Comparison of ENCODE assay signal across 1 cellular context in genomic region chr19:48169585-48169973, GRCh38.
TF ChIP-seq lines count a peak whose summit lies in the region.

No MANE protein-coding gene starts in this region.

TF ChIP-seq in HepG2, 621 proteins besides CTCF, POLR2A, EP300 and RAD21 (continued from another document):
- TF ChIP-seq ZNF281 (CRISPR knock-in tag; IDR thresholded peaks at IDR 0.05; ENCODE audit: borderline replicate concordance) (0 out of 2 replicates have a peak, but pooled peaks have one; percentile 16), ELF1 (CRISPR knock-in tag; IDR thresholded peaks at IDR 0.05) (peak; percentile 53; the same call in 1 of the 2 replicates), KIAA2018 (CRISPR knock-in tag; IDR thresholded peaks at IDR 0.05; ENCODE audit: borderline replicate concordance) (no peak), SP1 (IDR thresholded peaks at IDR 0.05) (no peak), SP1 (CRISPR knock-in tag; IDR thresholded peaks at IDR 0.05) (peak; percentile 53; the same call in 1 of the 2 replicates), PATZ1 (CRISPR knock-in tag; IDR thresholded peaks at IDR 0.05) (peak; percentile 64), ZNF446 (CRISPR knock-in tag; IDR thresholded peaks at IDR 0.05) (no peak), HOMEZ (CRISPR knock-in tag; IDR thresholded peaks at IDR 0.05; ENCODE audit: low read depth) (no peak)
